ENCODE assay signal across 1 cellular context in the genomic region with DNA sequence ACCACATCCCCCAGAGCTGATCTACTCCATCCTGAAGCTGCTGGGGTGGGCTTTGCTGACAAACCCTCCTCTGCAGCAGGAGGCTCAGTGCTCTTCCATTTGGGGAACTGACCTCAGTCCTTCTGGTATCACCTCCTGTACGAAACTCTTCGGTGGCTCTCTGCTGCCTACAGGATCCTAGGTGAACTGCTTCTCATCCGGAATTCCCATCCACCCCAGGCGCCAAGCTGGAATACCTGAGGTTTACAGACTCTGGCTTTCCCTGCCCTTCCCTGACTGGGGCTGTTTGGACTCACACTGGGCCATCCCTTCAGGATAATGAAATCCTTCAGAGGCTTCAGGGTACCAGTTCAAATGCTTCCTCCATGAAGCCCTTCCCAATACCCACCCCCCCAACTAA.
TF ChIP-seq lines count a peak whose summit lies in the region.

No MANE protein-coding gene starts in this region.

TF ChIP-seq in neural cell, 6 proteins besides CTCF, POLR2A, EP300 and RAD21:
- TF ChIP-seq REST (IDR thresholded peaks at IDR 0.05; ENCODE audit: borderline replicate concordance) = no peak
- no peak for TF ChIP-seq POLR2AphosphoS5 (IDR thresholded peaks at IDR 0.05)
- TF ChIP-seq EZH2 (IDR thresholded peaks at IDR 0.05; ENCODE audit: borderline replicate concordance, insufficient read depth, low read length, poor library complexity, severe bottlenecking) = no peak
- TF ChIP-seq SMC3 (conservative IDR thresholded peaks at IDR 0.05; ENCODE audit: poor library complexity) = no peak
- TF ChIP-seq TAF1 (IDR thresholded peaks at IDR 0.05; ENCODE audit: low read depth) = no peak
- TF ChIP-seq MXI1 (conservative IDR thresholded peaks at IDR 0.05; ENCODE audit: poor library complexity, severe bottlenecking) = no peak
TF ChIP-seq in neural cell: peak in this region for 0.
